In genomic region chr2:64003239-64003638, GRCh38 we compare ENCODE assay signal across 37 cellular contexts.
"Had no signal": no experiment of that assay in that cellular context is flagged by ENCODE, and none has a peak within 500 bp of the region (broad histone marks: within the 10 kb centered on the region; RNA-seq: fewer than 3 reads in every experiment).

No MANE protein-coding gene starts in this region.

- H3K27me3 ChIP-seq: adrenal gland, cardiac muscle cell, colonic mucosa had no signal

- DNase-seq: activated CD4-positive, alpha-beta memory T cell treated with anti-CD3 and anti-CD28 coated beads, Interleukin-2, amount 10 ng/mL, durations not matched to agents 7 days and 5 days; activated CD4-positive, alpha-beta T cell treated with anti-CD3 and anti-CD28 coated beads for 1 hour; activated CD4-positive, alpha-beta T cell treated with anti-CD3 and anti-CD28 coated beads for 4 hours; activated CD4-positive, alpha-beta T cell treated with anti-CD3 and anti-CD28 coated beads, Interleukin-2, amount 10 ng/mL, durations not matched to agents 24 days and 14 days; activated CD4-positive, alpha-beta T cell treated with anti-CD3 and anti-CD28 coated beads, Interleukin-2, amount 50 U/mL, for 1 hour; activated CD4-positive, alpha-beta T cell treated with anti-CD3 and anti-CD28 coated beads, Interleukin-2, amount 50 U/mL, for 4 hours; activated CD4-positive, CD25-positive, alpha-beta regulatory T cell; activated CD8-positive, alpha-beta memory T cell treated with anti-CD3 and anti-CD28 coated beads for 24 hours; activated CD8-positive, alpha-beta memory T cell treated with anti-CD3 and anti-CD28 coated beads, Interleukin-2, amount 10 ng/mL, durations not matched to agents 7 days and 5 days; activated CD8-positive, alpha-beta memory T cell treated with anti-CD3 and anti-CD28 coated beads, Interleukin-2, amount 50 U/mL, for 48 hours; activated CD8-positive, alpha-beta T cell treated with anti-CD3 and anti-CD28 coated beads, Interleukin-2, amount 10 ng/mL, durations not matched to agents 7 days and 5 days; activated effector memory CD4-positive, alpha-beta T cell treated with anti-CD3 and anti-CD28 coated beads, Interleukin-2, amount 50 U/mL, for 16 hours; activated gamma-delta T cell treated with Interleukin-2 at 50 U/mL for 16 hours; activated naive CD4-positive, alpha-beta T cell; activated naive CD4-positive, alpha-beta T cell treated with anti-CD3 and anti-CD28 coated beads for 36 hours; activated naive CD4-positive, alpha-beta T cell treated with anti-CD3 and anti-CD28 coated beads, Interleukin-2, amount 50 U/mL, for 16 hours; activated naive CD8-positive, alpha-beta T cell treated with anti-CD3 and anti-CD28 coated beads for 36 hours; activated T-cell treated with anti-CD3 and anti-CD28 coated beads, Interleukin-2, amount 50 U/mL, for 1 hour; activated T-cell treated with anti-CD3 and anti-CD28 coated beads, Interleukin-2, amount 50 U/mL, for 48 hours; adrenal gland; amniotic stem cell; aorta; caudate nucleus; cerebellar nuclear complex; colonic mucosa; SW 1271; T-helper 1 cell; T-helper 2 cell; T-helper 9 cell; WERI-Rb-1 had no signal

- H3K4me3 ChIP-seq: adrenal gland, cardiac muscle cell, colonic mucosa had no signal

- H3K27ac Mint-ChIP-seq: activated CD4-positive, alpha-beta memory T cell treated with anti-CD3 and anti-CD28 coated beads, Interleukin-2, amount 10 ng/mL, durations not matched to agents 7 days and 5 days; activated CD4-positive, alpha-beta T cell treated with anti-CD3 and anti-CD28 coated beads, Interleukin-2, amount 10 ng/mL, durations not matched to agents 24 days and 14 days; activated CD8-positive, alpha-beta memory T cell treated with anti-CD3 and anti-CD28 coated beads, Interleukin-2, amount 10 ng/mL, durations not matched to agents 7 days and 5 days; activated CD8-positive, alpha-beta T cell treated with anti-CD3 and anti-CD28 coated beads, Interleukin-2, amount 10 ng/mL, durations not matched to agents 7 days and 5 days; activated naive CD4-positive, alpha-beta T cell treated with anti-CD3 and anti-CD28 coated beads for 36 hours; activated naive CD4-positive, alpha-beta T cell treated with anti-CD3 and anti-CD28 coated beads, Interleukin-2, amount 50 U/mL, for 72 hours; activated naive CD8-positive, alpha-beta T cell treated with anti-CD3 and anti-CD28 coated beads for 36 hours; T-helper 1 cell treated with Interleukin-12 subunit alpha and Interleukin-12 subunit beta and Interleukin-4 antibody, amounts not matched to agents 30 μg/mL and 1 μg/mL, for 36 hours; T-helper 2 cell treated with Interferon-gamma antibody and Interleukin-4, amounts not matched to agents 5 μg/mL and 100 μg/mL, for 36 hours; WTC11 had no signal

- H3K4me3 Mint-ChIP-seq: activated CD4-positive, alpha-beta memory T cell treated with anti-CD3 and anti-CD28 coated beads, Interleukin-2, amount 10 ng/mL, durations not matched to agents 7 days and 5 days; activated CD4-positive, alpha-beta T cell treated with anti-CD3 and anti-CD28 coated beads, Interleukin-2, amount 10 ng/mL, durations not matched to agents 24 days and 14 days; activated CD8-positive, alpha-beta memory T cell treated with anti-CD3 and anti-CD28 coated beads, Interleukin-2, amount 10 ng/mL, durations not matched to agents 7 days and 5 days; activated CD8-positive, alpha-beta T cell treated with anti-CD3 and anti-CD28 coated beads, Interleukin-2, amount 10 ng/mL, durations not matched to agents 7 days and 5 days; activated naive CD4-positive, alpha-beta T cell treated with anti-CD3 and anti-CD28 coated beads for 36 hours; activated naive CD8-positive, alpha-beta T cell treated with anti-CD3 and anti-CD28 coated beads for 36 hours; brain; central memory CD8-positive, alpha-beta T cell; T-helper 1 cell treated with Interleukin-12 subunit alpha and Interleukin-12 subunit beta and Interleukin-4 antibody, amounts not matched to agents 30 μg/mL and 1 μg/mL, for 36 hours; T-helper 2 cell treated with Interferon-gamma antibody and Interleukin-4, amounts not matched to agents 5 μg/mL and 100 μg/mL, for 36 hours; WTC11 had no signal

- ATAC-seq: activated CD8-positive, alpha-beta memory T cell treated with anti-CD3 and anti-CD28 coated beads, Interleukin-2, amount 10 ng/mL, durations not matched to agents 7 days and 5 days; activated CD8-positive, alpha-beta T cell treated with anti-CD3 and anti-CD28 coated beads, Interleukin-2, amount 10 ng/mL, durations not matched to agents 7 days and 5 days; WTC11 had no signal

- H3K36me3 ChIP-seq: adrenal gland, cardiac muscle cell, colonic mucosa had no signal

- H3K9me3 ChIP-seq: adrenal gland, colonic mucosa had no signal

- H3K27ac ChIP-seq: adrenal gland, cardiac muscle cell, colonic mucosa, WERI-Rb-1 had no signal

- H3K27me3 Mint-ChIP-seq: activated CD4-positive, alpha-beta memory T cell treated with anti-CD3 and anti-CD28 coated beads, Interleukin-2, amount 10 ng/mL, durations not matched to agents 7 days and 5 days; activated CD4-positive, alpha-beta T cell treated with anti-CD3 and anti-CD28 coated beads, Interleukin-2, amount 10 ng/mL, durations not matched to agents 24 days and 14 days; activated CD8-positive, alpha-beta memory T cell treated with anti-CD3 and anti-CD28 coated beads, Interleukin-2, amount 10 ng/mL, durations not matched to agents 7 days and 5 days; activated naive CD8-positive, alpha-beta T cell treated with anti-CD3 and anti-CD28 coated beads for 36 hours; brain; central memory CD8-positive, alpha-beta T cell had no signal
